ENCODE assay signal across 8 cellular contexts in genomic region chr13:46605824-46606554, GRCh38.
DNase-seq lines count a peak whose midpoint lies in the region; ATAC-seq and TF ChIP-seq lines count a peak whose summit lies in the region.

No MANE protein-coding gene starts in this region.

- TF ChIP-seq CTCF in C4-2B (conservative IDR thresholded peaks at IDR 0.05) = no peak

- peak overlapping the region; percentile 5; the same call in 1 of the 2 replicates for H3K27ac ChIP-seq in C4-2B

- ATAC-seq in GM19351 (IDR thresholded peaks at IDR 0.05; ENCODE audit: unreplicated experiment) (peak; percentile 46), HG03558 (IDR thresholded peaks at IDR 0.05; ENCODE audit: extremely low read depth, unreplicated experiment) (peak; percentile 49), GM21526 (IDR thresholded peaks at IDR 0.05; ENCODE audit: low FRiP score, unreplicated experiment) (no peak), HG02840 (IDR thresholded peaks at IDR 0.05; ENCODE audit: low FRiP score, unreplicated experiment) (no peak)

- DNase-seq in kidney tubule cell (ENCODE audit: low spot score) = peak; percentile 42
- DNase-seq in middle frontal gyrus (ENCODE audit: extremely low spot score, low spot score) = no peak
- DNase-seq in NAMALWA (ENCODE audit: low spot score) = no peak

Comparison
In these comparisons a context has a peak if more than half of its experiments do, and no peak if none do; other contexts are left out.
1. ATAC-seq: peak in GM19351 (single experiment) and HG03558 (single experiment); none in GM21526 (single experiment) and HG02840 (single experiment).